9 cellular contexts compared by ENCODE assay signal in the genomic region with DNA sequence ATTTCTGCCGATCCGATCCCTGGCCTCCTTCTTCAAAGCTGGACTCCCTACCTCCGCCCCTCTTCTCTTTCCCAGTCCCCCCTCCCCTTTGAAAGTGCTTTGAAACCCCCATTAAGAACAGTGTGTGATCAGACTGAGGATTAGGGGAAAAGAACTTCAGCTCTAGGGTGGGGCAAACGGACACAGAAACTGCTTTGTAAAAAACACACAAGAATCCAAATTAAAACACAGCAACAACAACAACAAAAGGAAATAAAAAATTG. TPM values are rescaled to one million over a fixed set of nuclear protein-coding genes. Genes with fewer than 3 reads are reported as not detected.
DNase-seq lines count a peak whose midpoint lies in the region; ATAC-seq and TF ChIP-seq lines count a peak whose summit lies in the region.
"Had no signal": no experiment of that assay in that cellular context is flagged by ENCODE, and none has a peak within 500 bp of the region (broad histone marks: within the 10 kb centered on the region; RNA-seq: fewer than 3 reads in every experiment).

No MANE protein-coding gene starts in this region.

- TF ChIP-seq POLR2A in tibial nerve (IDR thresholded peaks at IDR 0.05): no peak

- peaks cover 38% of the 10 kb centered on the region for H3K36me3 Mint-ChIP-seq in MCF 10A (ENCODE audit: insufficient read depth, unreplicated experiment)

- DNase-seq in NCI-H2227 treated with DMSO at 0.1 percent for 48 hours (lab: John Stamatoyannopoulos, UW) (peak; percentile 7), NCI-H2227 (lab: John Stamatoyannopoulos, UW; ENCODE audit: unreplicated experiment) (no peak), MCF 10A (ENCODE audit: unreplicated experiment) (peak; percentile 29), tibial nerve (ENCODE audit: low spot score in 2 of 2) (no peak), HCEC 1CT (no peak)
- DNase-seq in activated CD4-positive, alpha-beta T cell treated with anti-CD3 and anti-CD28 coated beads for 48 hours: no peak
- DNase-seq: T-helper 1 cell had no signal

- no peak for TF ChIP-seq CTCF in MCF 10A (IDR thresholded peaks at IDR 0.05; ENCODE audit: unreplicated experiment)
- no peak for TF ChIP-seq CTCF in liver (IDR thresholded peaks at IDR 0.05; ENCODE audit: low read depth, low read length, missing input control)
- TF ChIP-seq CTCF in tibial nerve (IDR thresholded peaks at IDR 0.05): no peak

- TF ChIP-seq RAD21 in liver (IDR thresholded peaks at IDR 0.05): no peak

- no peaks in the 10 kb centered on the region for H3K27me3 ChIP-seq in liver (ENCODE audit: control insufficient read depth in 4 of 4, insufficient read depth in 4 of 4, low read length in 3 of 4)
- no peaks in the 10 kb centered on the region for H3K27me3 ChIP-seq in tibial nerve

- intact Hi-C loops in MCF 10A (cut with micrococcal nuclease): loop anchor here (1.0 to 5.0 kb wide), 3 partner anchors 252 to 660 kb away; no protein-coding TSS in a partner anchor

- BruUV-seq in MCF 10A (replicated peaks; lab: Mats Ljungman, UMichigan): TSS peak; percentile 32

- H3K9me3 ChIP-seq in liver (ENCODE audit: control insufficient read depth in 4 of 4, low read length in 3 of 4) (no peaks in the 10 kb centered on the region), tibial nerve (no peaks in the 10 kb centered on the region)

- H3K36me3 ChIP-seq in liver (ENCODE audit: control insufficient read depth in 4 of 4, insufficient read depth in 3 of 4, low read depth in 1 of 4, low read length in 3 of 4) (peaks cover 0 to 7% (median 0%) of the 10 kb centered on the region in 4 donors), tibial nerve (peaks cover 0 to 14% (median 0%) of the 10 kb centered on the region in 3 donors)

- no peak overlapping the region for H3K27ac Mint-ChIP-seq in MCF 10A (ENCODE audit: low read depth, unreplicated experiment)

- POLR2A ChIA-PET in MCF 10A (lab: Yijun Ruan, JAX): interaction anchor here (0.6 to 4.9 kb wide), 28 partner anchors 22 to 935 kb away, joined by 3 to 28 read pairs (median 4); partner anchors contain the start of gene RBM26

- no peaks in the 10 kb centered on the region for H3K9me3 Mint-ChIP-seq in MCF 10A (ENCODE audit: unreplicated experiment)

- H3K4me1 ChIP-seq in liver (ENCODE audit: control insufficient read depth in 4 of 4, insufficient read depth in 4 of 4, low read length in 3 of 4): peaks cover 3 to 43% (median 30%) of the 10 kb centered on the region in 4 donors
- peaks cover 0 to 52% (median 11%) of the 10 kb centered on the region in 4 donors for H3K4me1 ChIP-seq in tibial nerve

- ATAC-seq in GM19035 (IDR thresholded peaks at IDR 0.05; ENCODE audit: unreplicated experiment): no peak

- H3K27ac ChIP-seq in liver (ENCODE audit: low read depth in 1 of 2, low read length in 2 of 2) (peak overlapping the region; percentile 97 to 98), tibial nerve (peak overlapping the region; percentile 90 to 99 (median 95))

- under 1% methylated on average over 4 of the region's 4 CpGs for WGBS in liver
- 0 to 1% methylated on average over 4 of the region's 4 CpGs for WGBS in tibial nerve, 2 donors

- peak overlapping the region; percentile 86 to 98 for H3K9ac ChIP-seq in liver (ENCODE audit: low read depth in 1 of 2, low read length in 2 of 2)

- H3K4me3 ChIP-seq in liver (ENCODE audit: low read depth in 1 of 3, low read length in 3 of 3): peak overlapping the region; percentile 78 to 95 (median 94)
- H3K4me3 ChIP-seq in tibial nerve: peak overlapping the region; percentile 71 to 96 (median 76)

- no peak overlapping the region for H3K4me3 Mint-ChIP-seq in MCF 10A (ENCODE audit: unreplicated experiment)

- no peaks in the 10 kb centered on the region for H3K27me3 Mint-ChIP-seq in MCF 10A (ENCODE audit: insufficient read depth, unreplicated experiment)

- H3K4me1 Mint-ChIP-seq in MCF 10A (ENCODE audit: insufficient read depth, unreplicated experiment): peaks cover 33% of the 10 kb centered on the region

- CTCF ChIA-PET in MCF 10A (lab: Yijun Ruan, JAX): interaction anchor here (0.6 to 5.3 kb wide), 15 partner anchors 11 to 916 kb away, joined by 3 to 28 read pairs (median 5); no protein-coding TSS in a partner anchor

- no peak for TF ChIP-seq EP300 in tibial nerve (IDR thresholded peaks at IDR 0.05)

TF ChIP-seq in liver, 16 proteins besides CTCF, POLR2A, EP300 and RAD21:
- no peak for TF ChIP-seq RXRA (IDR thresholded peaks at IDR 0.05)
- TF ChIP-seq ZBTB33 (IDR thresholded peaks at IDR 0.05): no peak
- TF ChIP-seq, protein P1, sequence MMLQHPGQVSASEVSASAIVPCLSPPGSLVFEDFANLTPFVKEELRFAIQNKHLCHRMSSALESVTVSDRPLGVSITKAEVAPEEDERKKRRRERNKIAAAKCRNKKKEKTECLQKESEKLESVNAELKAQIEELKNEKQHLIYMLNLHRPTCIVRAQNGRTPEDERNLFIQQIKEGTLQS (IDR thresholded peaks at IDR 0.05): no peak
- no peak for TF ChIP-seq JUND (IDR thresholded peaks at IDR 0.05)
- no peak for TF ChIP-seq SP1 (IDR thresholded peaks at IDR 0.05)
- TF ChIP-seq YY1 (IDR thresholded peaks at IDR 0.05): no peak
- no peak for TF ChIP-seq HNF4A (conservative IDR thresholded peaks at IDR 0.05)
- no peak for TF ChIP-seq GABPA (IDR thresholded peaks at IDR 0.05 in 1 of 2, conservative IDR thresholded peaks at IDR 0.05 in 1 of 2)
- no peak for TF ChIP-seq NR2F2 (IDR thresholded peaks at IDR 0.05)
- no peak for TF ChIP-seq MAX (IDR thresholded peaks at IDR 0.05)
- no peak for TF ChIP-seq EGR1 (IDR thresholded peaks at IDR 0.05; ENCODE audit: low read depth in 2 of 2)
- TF ChIP-seq FOXA1 (IDR thresholded peaks at IDR 0.05): no peak
- TF ChIP-seq FOXA2 (IDR thresholded peaks at IDR 0.05): no peak

RNA-seq across cellular contexts. Expression of gene SPRY2, which starts 1.4 kb away (rescaled TPM):
- total RNA-seq in MCF 10A (2022): 41.2 and 46.4 TPM in 2 replicates
- total RNA-seq in liver: 10 to 100 TPM in 1 of 2 donors, 1 to 10 TPM in 1; 8.8 to 20.1 TPM
- 1 to 10 TPM; 4.8 to 9.4 TPM for polyA plus RNA-seq in liver
- 100 to 1,000 TPM in 1 of 4 donors, 10 to 100 TPM in 3; 80.4 to 122 (median 92.5) TPM for total RNA-seq in tibial nerve

Comparison
In these comparisons a context has a peak if more than half of its experiments do, and no peak if none do; other contexts are left out.
1. DNase-seq: peak in NCI-H2227 treated with DMSO at 0.1 percent for 48 hours (single experiment) and MCF 10A (single experiment); none in NCI-H2227 (single experiment), tibial nerve (0 of 2), activated CD4-positive, alpha-beta T cell treated with anti-CD3 and anti-CD28 coated beads for 48 hours (single experiment) and HCEC 1CT (single experiment).